ENCODE assay signal across 1 cellular context in genomic region chr20:22985212-22985611, GRCh38.
TF ChIP-seq lines count a peak whose summit lies in the region.

No MANE protein-coding gene starts in this region.

TF ChIP-seq in H1, 55 proteins besides CTCF, POLR2A, EP300 and RAD21 (continued from another document):
- TF ChIP-seq RNF2 (IDR thresholded peaks at IDR 0.05; ENCODE audit: borderline replicate concordance, low read depth, low read length, missing control alignments, poor library complexity, severe bottlenecking) (no peak), KDM5A (IDR thresholded peaks at IDR 0.05; ENCODE audit: low read length) (no peak), CHD7 (IDR thresholded peaks at IDR 0.05; ENCODE audit: insufficient replicate concordance, low read length) (no peak), KDM1A (IDR thresholded peaks at IDR 0.05; ENCODE audit: borderline replicate concordance, low read length) (no peak), CTBP2 (IDR thresholded peaks at IDR 0.05; ENCODE audit: borderline replicate concordance, insufficient read depth, insufficient read length, low read length) (no peak)
